8 cellular contexts compared by ENCODE assay signal in the genomic region with DNA sequence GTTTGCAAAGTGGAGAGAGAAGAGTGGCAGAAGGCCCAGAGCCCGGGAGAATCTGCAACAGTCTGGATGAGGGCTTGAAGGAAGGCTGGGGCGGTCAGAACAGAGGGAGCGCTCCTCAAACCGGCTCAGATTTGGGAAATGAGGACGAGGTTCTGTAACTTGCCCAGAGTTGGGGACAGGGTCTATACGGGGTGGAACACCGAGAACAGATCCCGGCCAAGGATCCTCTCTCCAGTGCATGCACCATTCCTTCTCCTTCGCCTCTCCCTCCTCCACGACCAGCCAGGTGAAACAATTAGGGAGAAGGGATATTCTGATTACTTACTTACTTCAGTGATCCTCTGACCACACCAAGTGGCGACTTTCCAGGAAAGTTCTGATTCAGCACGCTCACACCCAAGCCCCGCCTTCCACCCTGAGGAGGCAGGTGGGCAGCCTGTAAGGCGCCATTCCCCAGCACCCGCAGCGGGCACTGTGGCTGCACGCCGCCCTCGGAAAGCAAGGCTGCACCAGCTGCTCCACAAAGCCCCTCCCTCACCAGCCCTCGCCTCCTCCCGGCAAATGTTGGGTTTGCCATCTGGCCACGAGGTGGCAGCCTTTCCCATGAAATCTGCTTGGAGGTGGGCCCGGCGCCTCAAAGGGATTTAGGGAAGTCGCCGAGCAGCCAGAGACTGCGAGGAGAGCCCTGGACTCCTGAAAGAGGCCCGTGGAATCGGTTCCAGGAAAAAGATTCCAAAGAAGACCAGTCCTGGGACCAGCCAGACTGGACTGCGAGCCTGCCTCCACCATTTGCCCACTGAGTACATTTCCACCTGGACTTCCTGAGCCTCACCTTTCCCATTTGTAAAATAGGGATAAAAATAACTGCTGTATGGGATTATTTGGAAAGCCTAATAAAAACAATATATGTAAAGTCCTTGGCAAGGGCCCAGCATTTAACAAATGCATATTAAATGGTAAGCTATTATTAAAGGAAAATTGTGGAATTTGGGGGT. TPM values are rescaled to one million over a fixed set of nuclear protein-coding genes. Genes with fewer than 3 reads are reported as not detected.
A peak's percentile ranks its signal among the peaks of the same experiment; 100 is the strongest.
DNase-seq lines count a peak whose midpoint lies in the region; FAIRE-seq lines count a peak whose summit lies in the region.

No MANE protein-coding gene starts in this region.

- peak; percentile 98 for FAIRE-seq in G401.6 (lab: Jason Lieb, UNC)

- DNase-seq in HCEC 1CT (peak; percentile 69), M059J (ENCODE audit: low read depth) (peak; percentile 88), SHP77 treated with DMSO at 0.1 percent for 48 hours (lab: John Stamatoyannopoulos, UW) (peak; percentile 79), globus pallidus (ENCODE audit: low spot score) (peak; percentile 76), nucleus accumbens (lab: John Stamatoyannopoulos, UW) (peak in 55 of 56 donors; percentile 36 to 93 (median 74)), superior temporal gyrus (ENCODE audit: extremely low spot score) (peak; percentile 92)
- peak; percentile 72 for DNase-seq in activated naive CD4-positive, alpha-beta T cell treated with Interleukin-2 at 50 U/mL for 16 hours

RNA-seq across cellular contexts. Expression of a gene that starts 22.2 kb away (rescaled TPM):
- total RNA-seq in M059J (2014; rRNA removed; shearing (Covaris generic)), result 6.1 and 9.7 TPM in 2 replicates

Comparison
In these comparisons a context has a peak if more than half of its experiments do, and no peak if none do; other contexts are left out.
1. Peak in every context shown above with its lines: DNase-seq.